ENCODE assay signal across 8 cellular contexts in the genomic region with DNA sequence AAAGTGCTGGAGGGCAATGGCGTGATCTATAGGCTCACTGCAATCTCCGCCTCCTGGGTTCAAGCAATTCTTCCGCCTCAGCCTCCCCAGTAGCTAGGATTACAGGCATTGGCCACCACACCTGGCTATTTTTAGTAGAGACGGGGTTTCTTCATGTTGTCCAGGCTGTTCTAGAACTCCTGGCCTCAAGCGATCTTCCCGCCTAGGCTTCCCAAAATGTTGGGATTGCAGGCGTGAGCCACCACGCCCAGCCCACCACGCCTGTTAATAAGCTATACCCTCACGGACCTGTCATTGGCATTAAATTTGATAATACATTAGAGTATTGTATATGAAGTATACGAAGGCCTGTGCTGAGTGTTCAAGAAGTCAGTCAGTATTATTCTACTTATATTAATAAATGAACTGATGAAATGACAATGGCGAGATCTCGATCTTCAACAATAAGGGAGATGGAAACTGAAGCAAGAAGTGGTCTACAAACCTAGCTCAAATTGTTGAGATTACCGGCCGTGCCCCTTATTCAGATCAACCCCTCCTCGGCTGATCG. TPM values are rescaled to one million over a fixed set of nuclear protein-coding genes. Genes with fewer than 3 reads are reported as not detected.
A peak's percentile ranks its signal among the peaks of the same experiment; 100 is the strongest.
DNase-seq lines count a peak whose midpoint lies in the region; ATAC-seq and TF ChIP-seq lines count a peak whose summit lies in the region.

No MANE protein-coding gene starts in this region.

- H3K27me3 ChIP-seq in SJCRH30, result no peaks in the 10 kb centered on the region

- H3K4me3 ChIP-seq in GM12865 (ENCODE audit: low read depth, low read length) (peak overlapping the region; percentile 64), SJCRH30 (peak overlapping the region; percentile 71), fibroblast of mammary gland (ENCODE audit: control insufficient read depth, low read depth, low read length) (peak overlapping the region; percentile 91), retinal pigment epithelial cell (ENCODE audit: low read length) (peak overlapping the region; percentile 91)

- H3K9me3 ChIP-seq in SJCRH30 (replicated peaks), result no peaks in the 10 kb centered on the region

- no peak for TF ChIP-seq CTCF in GM12865 (IDR thresholded peaks at IDR 0.05; ENCODE audit: insufficient read depth, low read depth, low read length, missing control alignments)
- no peak for TF ChIP-seq CTCF in fibroblast of mammary gland (conservative IDR thresholded peaks at IDR 0.05; ENCODE audit: control insufficient read depth, insufficient read depth, low read depth, low read length)
- TF ChIP-seq CTCF in retinal pigment epithelial cell (conservative IDR thresholded peaks at IDR 0.05; ENCODE audit: low read depth, low read length), result no peak

- H3K27ac ChIP-seq in SJCRH30, result peak overlapping the region; percentile 30

- no peaks in the 10 kb centered on the region for H3K4me1 ChIP-seq in SJCRH30

- DNase-seq in GM12865 (ENCODE audit: low read depth), result no peak
- no peak for DNase-seq in SJCRH30
- DNase-seq in fibroblast of mammary gland (ENCODE audit: low read depth), result no peak
- no peak for DNase-seq in retinal pigment epithelial cell (ENCODE audit: low read depth)
- no peak for DNase-seq in occipital lobe (lab: John Stamatoyannopoulos, UW)
- DNase-seq in cortex of kidney (lab: John Stamatoyannopoulos, UW), result no peak

- no peak for ATAC-seq in HG02798 (IDR thresholded peaks at IDR 0.05; ENCODE audit: poor library complexity, unreplicated experiment)
- no peak for ATAC-seq in GM21737 (IDR thresholded peaks at IDR 0.05; ENCODE audit: unreplicated experiment)

- H3K36me3 ChIP-seq in SJCRH30, result no peaks in the 10 kb centered on the region

RNA-seq across cellular contexts. Expression of gene BCAS3, which starts 0.8 kb away (rescaled TPM):
- 9.6 and 11.6 TPM in 2 replicates for total RNA-seq in SJCRH30 (2014; rRNA removed; shearing (Covaris generic))
- 50.8 TPM for total RNA-seq in occipital lobe
